ENCODE assay signal across 20 cellular contexts in genomic region chr1:46190539-46190938, GRCh38. TPM values are rescaled to one million over a fixed set of nuclear protein-coding genes. Genes with fewer than 3 reads are reported as not detected.
A peak's percentile ranks its signal among the peaks of the same experiment; 100 is the strongest.
DNase-seq lines count a peak whose midpoint lies in the region; ATAC-seq and TF ChIP-seq lines count a peak whose summit lies in the region.
"Had no signal": no experiment of that assay in that cellular context is flagged by ENCODE, and none has a peak within 500 bp of the region (broad histone marks: within the 10 kb centered on the region; RNA-seq: fewer than 3 reads in every experiment).

No MANE protein-coding gene starts in this region.

- peaks cover 27% of the 10 kb centered on the region for H3K4me1 Mint-ChIP-seq in osteocyte (ENCODE audit: unreplicated experiment)

- H3K4me3 ChIP-seq in RWPE2 (ENCODE audit: severe bottlenecking) (no peak overlapping the region), colonic mucosa (no peak overlapping the region)
- H3K4me3 ChIP-seq: BLaER1, Peyer's patch had no signal

- H3K4me1 ChIP-seq in RWPE2 (ENCODE audit: insufficient read depth, poor library complexity, severe bottlenecking) (peaks cover 29% of the 10 kb centered on the region), foreskin keratinocyte (peaks cover 15% of the 10 kb centered on the region), colonic mucosa (peaks cover 10% of the 10 kb centered on the region)

- no peaks in the 10 kb centered on the region for H3K27me3 ChIP-seq in RWPE2 (ENCODE audit: insufficient read depth, poor library complexity, severe bottlenecking)
- no peaks in the 10 kb centered on the region for H3K27me3 ChIP-seq in foreskin keratinocyte
- no peaks in the 10 kb centered on the region for H3K27me3 ChIP-seq in colonic mucosa
- H3K27me3 ChIP-seq: BLaER1, Peyer's patch had no signal

- H3K36me3 Mint-ChIP-seq in osteocyte (ENCODE audit: unreplicated experiment) = peaks cover 29% of the 10 kb centered on the region

- TF ChIP-seq CTCF in 22Rv1 (IDR thresholded peaks at IDR 0.05) = no peak
- TF ChIP-seq CTCF in RWPE2 (IDR thresholded peaks at IDR 0.05; ENCODE audit: poor library complexity, severe bottlenecking) = no peak
- TF ChIP-seq CTCF in foreskin keratinocyte (conservative IDR thresholded peaks at IDR 0.05) = no peak
- TF ChIP-seq CTCF in osteocyte (IDR thresholded peaks at IDR 0.05) = no peak
- TF ChIP-seq CTCF in colonic mucosa (IDR thresholded peaks at IDR 0.05) = no peak

- H3K9me3 Mint-ChIP-seq in osteocyte (ENCODE audit: unreplicated experiment) = no peaks in the 10 kb centered on the region
- H3K9me3 Mint-ChIP-seq: CD8-positive, alpha-beta memory T cell had no signal

- peak overlapping the region; percentile 84 for H3K27ac Mint-ChIP-seq in osteocyte (ENCODE audit: unreplicated experiment)
- H3K27ac Mint-ChIP-seq: CD8-positive, alpha-beta memory T cell had no signal

- ATAC-seq in RWPE2 (ENCODE audit: low read depth) (peak; percentile 67), foreskin keratinocyte (peak; percentile 14), HG02623 (IDR thresholded peaks at IDR 0.05; ENCODE audit: unreplicated experiment) (no peak)

- H3K4me3 Mint-ChIP-seq in osteocyte (ENCODE audit: unreplicated experiment) = no peak overlapping the region
- H3K4me3 Mint-ChIP-seq: CD8-positive, alpha-beta memory T cell had no signal

- H3K9ac ChIP-seq in colonic mucosa (ENCODE audit: low read depth in 2 of 2, low read length in 2 of 2) = no peak overlapping the region
- H3K9ac ChIP-seq: BLaER1 had no signal

- peaks cover 86% of the 10 kb centered on the region for H3K36me3 ChIP-seq in RWPE2 (ENCODE audit: low read depth)
- peaks cover 5% of the 10 kb centered on the region for H3K36me3 ChIP-seq in colonic mucosa

- DNase-seq in RWPE2 (ENCODE audit: low spot score) (no peak), foreskin keratinocyte (peak in 1 of 2 donors; percentile 55), osteocyte (ENCODE audit: extremely low spot score, unreplicated experiment) (no peak), epidermal melanocyte (ENCODE audit: insufficient read length, low spot score) (no peak), colonic mucosa (no peak), NCI-H2107 (lab: John Stamatoyannopoulos, UW) (no peak)
- DNase-seq: DMS79; KG1; MV-4-11; NCI-H1694 treated with DMSO at 0.1 percent for 48 hours; NCI-H510A; NCI-H748 treated with DMSO at 0.1 percent for 48 hours; NK-92 treated with Interleukin-12 subunit alpha and Interleukin-12 subunit beta, amount 100 ng/mL, for 24 hours; Peyer's patch; SHP77 had no signal

- intact Hi-C loops in colonic mucosa (cut with DNase I) = no loop called here

- no peaks in the 10 kb centered on the region for H3K27me3 Mint-ChIP-seq in osteocyte (ENCODE audit: unreplicated experiment)
- H3K27me3 Mint-ChIP-seq: CD8-positive, alpha-beta memory T cell had no signal

- peak overlapping the region; percentile 99 for H3K27ac ChIP-seq in 22Rv1
- peak overlapping the region; percentile 98 for H3K27ac ChIP-seq in RWPE2 (ENCODE audit: poor library complexity, severe bottlenecking)
- no peak overlapping the region for H3K27ac ChIP-seq in foreskin keratinocyte
- H3K27ac ChIP-seq in colonic mucosa = no peak overlapping the region
- H3K27ac ChIP-seq: BLaER1, Peyer's patch had no signal

- no peaks in the 10 kb centered on the region for H3K9me3 ChIP-seq in RWPE2 (ENCODE audit: severe bottlenecking)
- no peaks in the 10 kb centered on the region for H3K9me3 ChIP-seq in colonic mucosa
- H3K9me3 ChIP-seq: BLaER1, Peyer's patch had no signal

RNA-seq across cellular contexts. Expression of gene POMGNT1, which starts 7.7 kb away (rescaled TPM):
- total RNA-seq in foreskin keratinocyte = 88.0 and 90.6 TPM in 2 replicates
- polyA plus RNA-seq in foreskin keratinocyte = 83.2 and 85.0 TPM in 2 replicates
- total RNA-seq in osteocyte = 76.8 and 88.9 TPM in 2 replicates
- total RNA-seq in colonic mucosa = 10 to 100 TPM; 20.9 to 38.9 TPM

RNA-seq across cellular contexts. Expression of gene LURAP1, which starts 12.6 kb away (rescaled TPM):
- 5.4 and 6.6 TPM in 2 replicates for total RNA-seq in foreskin keratinocyte
- 4.7 and 5.1 TPM in 2 replicates for polyA plus RNA-seq in foreskin keratinocyte
- 4.8 and 5.0 TPM in 2 replicates for total RNA-seq in osteocyte
- 1 to 10 TPM in 1 of 2 donors, under 1 TPM in 1; 0.80 to 1.1 TPM for total RNA-seq in colonic mucosa
- total RNA-seq: CD8-positive, alpha-beta memory T cell had no signal

RNA-seq across cellular contexts. Expression of gene P3R3URF, which starts 14.3 kb away (rescaled TPM):
- total RNA-seq in foreskin keratinocyte (not detected in 2 replicates), osteocyte (not detected in 2 replicates), colonic mucosa (not detected)
- not detected in 2 replicates for polyA plus RNA-seq in foreskin keratinocyte
- total RNA-seq: CD8-positive, alpha-beta memory T cell; H4; Peyer's patch had no signal
- polyA plus RNA-seq: CD8-positive, alpha-beta memory T cell had no signal

RNA-seq across cellular contexts. Expression of gene TSPAN1, which starts 15.7 kb away (rescaled TPM):
- total RNA-seq in foreskin keratinocyte = 80.3 and 93.6 TPM in 2 replicates
- 118 and 144 TPM in 2 replicates for polyA plus RNA-seq in foreskin keratinocyte
- 0.68 and 0.91 TPM in 2 replicates for total RNA-seq in osteocyte
- total RNA-seq in colonic mucosa = 1,000 to 10,000 TPM; 1,021 to 1,136 TPM
- total RNA-seq: CD8-positive, alpha-beta memory T cell had no signal
- polyA plus RNA-seq: CD8-positive, alpha-beta memory T cell had no signal

RNA-seq across cellular contexts. Expression of gene RAD54L, which starts 57.0 kb away (rescaled TPM):
- total RNA-seq in foreskin keratinocyte (18.1 and 19.4 TPM in 2 replicates), osteocyte (4.2 and 5.4 TPM in 2 replicates), colonic mucosa (10 to 100 TPM in 1 of 2 donors, 1 to 10 TPM in 1; 5.9 to 27.5 TPM)
- 17.0 and 20.6 TPM in 2 replicates for polyA plus RNA-seq in foreskin keratinocyte

Comparison
In these comparisons a context has a peak if more than half of its experiments do, and no peak if none do; other contexts are left out.
1. H3K27ac ChIP-seq: peak in 22Rv1 (single experiment) and RWPE2 (single experiment); none in foreskin keratinocyte (single experiment) and colonic mucosa (single experiment).